Comparison of ENCODE assay signal across 3 cellular contexts in genomic region chr9:37426846-37427245, GRCh38.
A peak's percentile ranks its signal among the peaks of the same experiment; 100 is the strongest.
TF ChIP-seq lines count a peak whose summit lies in the region.

No MANE protein-coding gene starts in this region.

TF ChIP-seq in liver, 16 proteins besides CTCF, POLR2A, EP300 and RAD21:
- TF ChIP-seq MAX (IDR thresholded peaks at IDR 0.05) (no peak), ATF3 (IDR thresholded peaks at IDR 0.05) (no peak), YY1 (IDR thresholded peaks at IDR 0.05) (no peak), HNF4A (conservative IDR thresholded peaks at IDR 0.05) (peak in 1 of 2 donors; percentile 66), SP1 (IDR thresholded peaks at IDR 0.05) (no peak), JUND (IDR thresholded peaks at IDR 0.05) (no peak), REST (IDR thresholded peaks at IDR 0.05) (no peak), GABPA (IDR thresholded peaks at IDR 0.05 in 1 of 2, conservative IDR thresholded peaks at IDR 0.05 in 1 of 2) (no peak), TAF1 (conservative IDR thresholded peaks at IDR 0.05) (no peak), FOXA2 (IDR thresholded peaks at IDR 0.05) (no peak), ZBTB33 (IDR thresholded peaks at IDR 0.05) (no peak), EGR1 (IDR thresholded peaks at IDR 0.05; ENCODE audit: low read depth in 2 of 2) (peak; percentile 56 to 94), FOXA1 (IDR thresholded peaks at IDR 0.05) (no peak), RXRA (IDR thresholded peaks at IDR 0.05) (peak; percentile 26 to 75), HNF4G (IDR thresholded peaks at IDR 0.05) (no peak), NR2F2 (IDR thresholded peaks at IDR 0.05) (no peak)
TF ChIP-seq in liver: peak in this region for 3.

TF ChIP-seq in HepG2, 621 proteins besides CTCF, POLR2A, EP300 and RAD21:
- TF ChIP-seq ZKSCAN1 (IDR thresholded peaks at IDR 0.05; ENCODE audit: low read length) (no peak), FLYWCH1 (CRISPR knock-in tag; IDR thresholded peaks at IDR 0.05) (no peak), TOE1 (CRISPR knock-in tag; IDR thresholded peaks at IDR 0.05) (no peak), ATF5 (CRISPR knock-in tag; IDR thresholded peaks at IDR 0.05; ENCODE audit: low read depth) (no peak), ZNF709 (CRISPR knock-in tag; IDR thresholded peaks at IDR 0.05) (no peak), DMAP1 (CRISPR knock-in tag; IDR thresholded peaks at IDR 0.05) (no peak), REST (IDR thresholded peaks at IDR 0.05; ENCODE audit: borderline replicate concordance in 1 of 2, low read depth in 1 of 2, low read length in 2 of 2) (no peak), GFI1 (CRISPR knock-in tag; IDR thresholded peaks at IDR 0.05; ENCODE audit: borderline replicate concordance) (no peak)
TF ChIP-seq in HepG2: peak in this region for 0.

TF ChIP-seq in WTC11, 78 proteins besides CTCF, POLR2A, EP300 and RAD21:
- TF ChIP-seq ZBTB21 (CRISPR knock-in tag; IDR thresholded peaks at IDR 0.05; ENCODE audit: borderline replicate concordance) (no peak), ZNF263 (CRISPR knock-in tag; IDR thresholded peaks at IDR 0.05; ENCODE audit: low read depth) (no peak), SMAD4 (CRISPR knock-in tag; IDR thresholded peaks at IDR 0.05) (no peak), TP53 (CRISPR knock-in tag; IDR thresholded peaks at IDR 0.05) (no peak), NR1H2 (CRISPR knock-in tag; IDR thresholded peaks at IDR 0.05) (no peak), JAZF1 (CRISPR knock-in tag; IDR thresholded peaks at IDR 0.05) (no peak), ZBTB43 (CRISPR knock-in tag; IDR thresholded peaks at IDR 0.05) (no peak)
